Comparison of ENCODE assay signal across 19 cellular contexts in genomic region chr20:9627219-9627618, GRCh38.
DNase-seq lines count a peak whose midpoint lies in the region; ATAC-seq and TF ChIP-seq lines count a peak whose summit lies in the region.
"Had no signal": no experiment of that assay in that cellular context is flagged by ENCODE, and none has a peak within 500 bp of the region (broad histone marks: within the 10 kb centered on the region; RNA-seq: fewer than 3 reads in every experiment).

No MANE protein-coding gene starts in this region.

- H3K4me3 Mint-ChIP-seq in activated naive CD4-positive, alpha-beta T cell treated with anti-CD3 and anti-CD28 coated beads for 36 hours = no peak overlapping the region

- no peak overlapping the region for H3K27ac Mint-ChIP-seq in activated naive CD4-positive, alpha-beta T cell treated with anti-CD3 and anti-CD28 coated beads for 36 hours

- H3K4me3 ChIP-seq in BLaER1 = no peak overlapping the region
- H3K4me3 ChIP-seq in foreskin fibroblast (ENCODE audit: low read depth in 1 of 2, low read length in 2 of 2) = no peak overlapping the region
- H3K4me3 ChIP-seq in vagina = no peak overlapping the region

- H3K4me1 ChIP-seq in BLaER1 = peaks cover 23% of the 10 kb centered on the region
- H3K4me1 ChIP-seq in vagina = no peaks in the 10 kb centered on the region

- CTCF ChIA-PET in activated naive CD4-positive, alpha-beta T cell treated with anti-CD3 and anti-CD28 coated beads for 36 hours (lab: Charles Lee) = no interaction called here

- H3K4me2 ChIP-seq in BLaER1 = peak overlapping the region; percentile 38

- H3K27ac ChIP-seq in BLaER1 (no peak overlapping the region), vagina (no peak overlapping the region)

- H3K36me3 Mint-ChIP-seq in activated naive CD4-positive, alpha-beta T cell treated with anti-CD3 and anti-CD28 coated beads for 36 hours (ENCODE audit: low read depth) = no peaks in the 10 kb centered on the region

- DNase-seq in cerebellar cortex (ENCODE audit: low spot score) (peak; percentile 70), foreskin fibroblast (no peak), vagina (ENCODE audit: extremely low spot score in 2 of 2) (no peak)
- no peak for DNase-seq in stimulated activated naive CD4-positive, alpha-beta T cell treated with Interleukin-2 at 50 U/mL for 16 hours (lab: John Stamatoyannopoulos, UW)
- no peak for DNase-seq in activated naive CD4-positive, alpha-beta T cell treated with anti-CD3 and anti-CD28 coated beads for 36 hours
- DNase-seq: 8988T; DMS153; Kasumi-1; NCI-H1417; NCI-H1930; NCI-H2171 treated with DMSO at 0.1 percent for 48 hours; NCI-H524; NK-92 treated with Interleukin-12 subunit alpha and Interleukin-12 subunit beta, amount 100 ng/mL, for 24 hours; OCI-M1; RPMI8226; T-helper 2 cell had no signal

- peaks cover 6% of the 10 kb centered on the region for H3K27me3 Mint-ChIP-seq in activated naive CD4-positive, alpha-beta T cell treated with anti-CD3 and anti-CD28 coated beads for 36 hours (ENCODE audit: low read depth)

- no peaks in the 10 kb centered on the region for H3K27me3 ChIP-seq in BLaER1
- no peaks in the 10 kb centered on the region for H3K27me3 ChIP-seq in vagina

- H3K36me3 ChIP-seq in BLaER1 = no peaks in the 10 kb centered on the region
- no peaks in the 10 kb centered on the region for H3K36me3 ChIP-seq in vagina

- peaks cover 1% of the 10 kb centered on the region for H3K9me3 Mint-ChIP-seq in activated naive CD4-positive, alpha-beta T cell treated with anti-CD3 and anti-CD28 coated beads for 36 hours

- H3K4me1 Mint-ChIP-seq in activated naive CD4-positive, alpha-beta T cell treated with anti-CD3 and anti-CD28 coated beads for 36 hours (ENCODE audit: low read depth) = no peaks in the 10 kb centered on the region

- H4K20me1 ChIP-seq in BLaER1 = no peaks in the 10 kb centered on the region

- intact Hi-C loops in vagina (cut with DNase I) = no loop called here
- intact Hi-C loops in activated naive CD4-positive, alpha-beta T cell treated with anti-CD3 and anti-CD28 coated beads for 36 hours (cut with micrococcal nuclease) = no loop called here

- ATAC-seq in GM18511 (IDR thresholded peaks at IDR 0.05; ENCODE audit: unreplicated experiment) (peak; percentile 78), HG02623 (IDR thresholded peaks at IDR 0.05; ENCODE audit: unreplicated experiment) (peak; percentile 54)

- TF ChIP-seq POLR2A in vagina (IDR thresholded peaks at IDR 0.05) = no peak

- H3K9me3 ChIP-seq in BLaER1 (0 out of 2 replicates have a peak, but pooled peaks cover 4% of the 10 kb centered on the region), vagina (no peaks in the 10 kb centered on the region)

- no peak overlapping the region for H3K9ac ChIP-seq in BLaER1

- no peak for TF ChIP-seq CTCF in foreskin fibroblast (IDR thresholded peaks at IDR 0.05; ENCODE audit: low read depth, low read length)
- no peak for TF ChIP-seq CTCF in vagina (IDR thresholded peaks at IDR 0.05)
